8 cellular contexts compared by ENCODE assay signal in the genomic region with DNA sequence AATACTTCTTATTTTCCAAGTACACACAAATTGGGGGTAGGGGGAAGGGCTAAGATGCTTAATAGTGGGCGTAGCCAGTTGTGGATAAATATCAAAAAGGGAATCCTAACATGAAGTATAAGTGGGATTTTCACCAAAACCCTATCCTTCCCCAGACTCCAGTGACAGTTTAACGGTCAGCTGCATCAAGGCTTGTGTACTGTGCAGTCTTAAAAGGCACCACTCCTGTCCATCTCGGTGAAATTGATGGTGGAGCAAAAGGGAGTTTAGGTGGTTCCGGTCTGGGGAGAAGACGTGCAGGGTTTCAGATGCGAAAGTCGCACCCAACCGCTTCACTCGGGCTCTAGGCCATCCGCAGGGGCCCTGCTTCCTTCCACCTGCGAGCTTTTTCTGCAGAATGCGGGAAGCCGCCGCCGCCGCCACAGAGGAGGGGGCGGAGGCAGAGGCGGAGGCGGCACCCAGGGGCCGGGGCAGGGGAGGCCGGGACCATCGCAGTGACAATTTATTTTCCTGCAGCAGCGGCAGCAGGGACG. TPM values are rescaled to one million over a fixed set of nuclear protein-coding genes. Genes with fewer than 3 reads are reported as not detected.
A peak's percentile ranks its signal among the peaks of the same experiment; 100 is the strongest.
DNase-seq lines count a peak whose midpoint lies in the region; ATAC-seq and TF ChIP-seq lines count a peak whose summit lies in the region.

Gene STAMBPL1, plus strand, starts transcription at position 492 of the 533 bp plus-strand sequence. CDS start 21,464 bp downstream, outside the sequence.

- no peaks in the 10 kb centered on the region for H3K9me3 ChIP-seq in stomach

- H3K4me3 Mint-ChIP-seq in natural killer cell: peak within 1 kb of the TSS; percentile 98

- intact Hi-C loops in natural killer cell (cut with micrococcal nuclease): loop anchor here (2.0 to 5.0 kb wide), 3 partner anchors 45 to 53 kb away; no protein-coding TSS in a partner anchor
- intact Hi-C loops in stomach (cut with DNase I; ENCODE audit: low total_unique reads): loop anchor here (10.0 kb wide), 1 partner anchor 45 kb away; no protein-coding TSS in a partner anchor

- TF ChIP-seq EP300 in stomach (IDR thresholded peaks at IDR 0.05): no peak

- TF ChIP-seq POLR2A in stomach (IDR thresholded peaks at IDR 0.05): no peak

- H3K27ac ChIP-seq in stomach: peak within 1 kb of the TSS; percentile 93 to 98 (median 95)

- POLR2A ChIA-PET in activated CD8-positive, alpha-beta memory T cell treated with anti-CD3 and anti-CD28 coated beads for 36 hours (lab: Charles Lee): interaction anchor here (0.8 to 2.0 kb wide), 7 partner anchors 11 to 297 kb away, joined by 3 to 9 read pairs (median 4); partner anchors contain the start of genes FAS and RNLS

- H3K27me3 ChIP-seq in stomach: no peaks in the 10 kb centered on the region

- DNase-seq in NCI-H1436 (lab: John Stamatoyannopoulos, UW) (peak; percentile 24), NCI-H1436 treated with DMSO at 0.1 percent for 48 hours (lab: John Stamatoyannopoulos, UW) (no peak), NCI-H460 (ENCODE audit: extremely low read depth, low read depth) (no peak), epithelial cell of esophagus (ENCODE audit: low read depth) (no peak), natural killer cell (peak; percentile 59), stomach (peak; percentile 61)

- H3K36me3 ChIP-seq in stomach: no peaks in the 10 kb centered on the region

- H3K4me3 ChIP-seq in epithelial cell of esophagus (ENCODE audit: low read length) (peak within 1 kb of the TSS; percentile 65), stomach (peak within 1 kb of the TSS; percentile 62 to 95 (median 71))

- 1 to 3% (median 1%) methylated on average over 22 to 24 of the region's 24 CpGs for WGBS in stomach, 5 donors

- H3K36me3 Mint-ChIP-seq in natural killer cell: no peaks in the 10 kb centered on the region

- peaks cover 50 to 52% of the 10 kb centered on the region in 2 donors for H3K4me1 Mint-ChIP-seq in natural killer cell

- H3K27me3 Mint-ChIP-seq in natural killer cell (ENCODE audit: low read depth in 2 of 2): peaks cover 0 to 4% of the 10 kb centered on the region in 2 donors

- TF ChIP-seq CTCF in epithelial cell of esophagus (IDR thresholded peaks at IDR 0.05; ENCODE audit: insufficient read depth, low read depth, low read length, missing control alignments) (no peak), natural killer cell (IDR thresholded peaks at IDR 0.05) (no peak), stomach (IDR thresholded peaks at IDR 0.05) (no peak)

- H3K9me3 Mint-ChIP-seq in natural killer cell: no peaks in the 10 kb centered on the region

- peaks cover 13 to 53% (median 26%) of the 10 kb centered on the region in 4 donors for H3K4me1 ChIP-seq in stomach

- ATAC-seq in HG02870 (IDR thresholded peaks at IDR 0.05; ENCODE audit: unreplicated experiment) (peak; percentile 48), natural killer cell (peak; percentile 57 to 70 (median 64))

- H3K27ac Mint-ChIP-seq in natural killer cell: peak within 1 kb of the TSS; percentile 88 to 97

- CTCF ChIA-PET in activated CD8-positive, alpha-beta memory T cell treated with anti-CD3 and anti-CD28 coated beads for 36 hours (lab: Charles Lee): interaction anchor here (0.6 to 1.4 kb wide), 6 partner anchors 19 to 53 kb away, joined by 3 to 6 read pairs (median 4); no protein-coding TSS in a partner anchor

RNA-seq across cellular contexts. Expression of gene STAMBPL1, which starts in this region (rescaled TPM):
- 37.6 and 39.8 TPM in 2 replicates for total RNA-seq in NCI-H460 (2014; rRNA removed; shearing (Covaris generic))
- 24.2 and 28.4 TPM in 2 replicates for polyA plus RNA-seq in NCI-H460 (2014; cell fraction: nucleus; rRNA removed)
- 10 to 100 TPM; 24.5 to 26.9 TPM for total RNA-seq in activated CD8-positive, alpha-beta memory T cell treated with anti-CD3 and anti-CD28 coated beads for 36 hours
- total RNA-seq in natural killer cell (10 to 100 TPM; 14.8 to 30.3 (median 18.1) TPM), stomach (10 to 100 TPM in 3 of 5 donors, 1 to 10 TPM in 2; 6.7 to 40.8 (median 10.7) TPM)
- 1 to 10 TPM; 3.2 to 7.4 (median 5.2) TPM for polyA plus RNA-seq in stomach

Comparison
In these comparisons a context has a peak if more than half of its experiments do, and no peak if none do; other contexts are left out.
1. DNase-seq: peak in NCI-H1436 (single experiment), natural killer cell (single experiment) and stomach (single experiment); none in NCI-H1436 treated with DMSO at 0.1 percent for 48 hours (single experiment), NCI-H460 (single experiment) and epithelial cell of esophagus (single experiment).